13 cellular contexts compared by ENCODE assay signal in genomic region chr5:33343661-33344327, GRCh38.
DNase-seq lines count a peak whose midpoint lies in the region; ATAC-seq and TF ChIP-seq lines count a peak whose summit lies in the region.
"Had no signal": no experiment of that assay in that cellular context is flagged by ENCODE, and none has a peak within 500 bp of the region (broad histone marks: within the 10 kb centered on the region; RNA-seq: fewer than 3 reads in every experiment).

No MANE protein-coding gene starts in this region.

- peak; percentile 91 for DNase-seq in ELR (ENCODE audit: low read depth)
- peak; percentile 91 for DNase-seq in fibroblast of mammary gland (ENCODE audit: low read depth)
- peak; percentile 84 for DNase-seq in retinal pigment epithelial cell (ENCODE audit: low read depth)
- no peak for DNase-seq in NCI-H2171 treated with DMSO at 0.1 percent for 48 hours (lab: John Stamatoyannopoulos, UW)
- DNase-seq in NCI-H2029 treated with DMSO at 0.1 percent for 48 hours (lab: John Stamatoyannopoulos, UW) = no peak
- no peak for DNase-seq in G401 (ENCODE audit: low spot score)
- no peak for DNase-seq in C1 segment of cervical spinal cord (lab: John Stamatoyannopoulos, UW)
- DNase-seq: activated CD4-positive, alpha-beta T cell treated with anti-CD3 and anti-CD28 coated beads for 48 hours; activated gamma-delta T cell treated with Interleukin-2 at 50 U/mL for 16 hours; effector memory CD4-positive, alpha-beta T cell; immature natural killer cell; KBM-7 had no signal

- H3K4me3 ChIP-seq in fibroblast of mammary gland (ENCODE audit: control insufficient read depth, low read depth, low read length) (no peak overlapping the region), retinal pigment epithelial cell (ENCODE audit: low read length) (no peak overlapping the region)

- peak; percentile 99 for ATAC-seq in SK-N-SH treated with all-trans-retinoic acid at 6 μM for 48 hours

- in situ Hi-C loops in G401 (cut with HindIII; ENCODE audit: low sequenced_read_pairs) = no loop called here

- TF ChIP-seq CTCF in fibroblast of mammary gland (conservative IDR thresholded peaks at IDR 0.05; ENCODE audit: control insufficient read depth, insufficient read depth, low read depth, low read length) (no peak), retinal pigment epithelial cell (conservative IDR thresholded peaks at IDR 0.05; ENCODE audit: low read depth, low read length) (no peak)

TF ChIP-seq in SK-N-SH treated with all-trans-retinoic acid at 6 μM for 48 hours, 23 proteins besides CTCF, POLR2A, EP300 and RAD21:
- TF ChIP-seq OSR1 (CRISPR knock-in tag; IDR thresholded peaks at IDR 0.05) (no peak), RARB (CRISPR knock-in tag; IDR thresholded peaks at IDR 0.05) (0 out of 2 replicates have a peak, but pooled peaks have one; percentile 16)

Comparison
In these comparisons a context has a peak if more than half of its experiments do, and no peak if none do; other contexts are left out.
1. DNase-seq: peak in ELR (single experiment), fibroblast of mammary gland (single experiment) and retinal pigment epithelial cell (single experiment); none in NCI-H2171 treated with DMSO at 0.1 percent for 48 hours (single experiment), NCI-H2029 treated with DMSO at 0.1 percent for 48 hours (single experiment), G401 (single experiment) and C1 segment of cervical spinal cord (0 of 14).